In the genomic region with DNA sequence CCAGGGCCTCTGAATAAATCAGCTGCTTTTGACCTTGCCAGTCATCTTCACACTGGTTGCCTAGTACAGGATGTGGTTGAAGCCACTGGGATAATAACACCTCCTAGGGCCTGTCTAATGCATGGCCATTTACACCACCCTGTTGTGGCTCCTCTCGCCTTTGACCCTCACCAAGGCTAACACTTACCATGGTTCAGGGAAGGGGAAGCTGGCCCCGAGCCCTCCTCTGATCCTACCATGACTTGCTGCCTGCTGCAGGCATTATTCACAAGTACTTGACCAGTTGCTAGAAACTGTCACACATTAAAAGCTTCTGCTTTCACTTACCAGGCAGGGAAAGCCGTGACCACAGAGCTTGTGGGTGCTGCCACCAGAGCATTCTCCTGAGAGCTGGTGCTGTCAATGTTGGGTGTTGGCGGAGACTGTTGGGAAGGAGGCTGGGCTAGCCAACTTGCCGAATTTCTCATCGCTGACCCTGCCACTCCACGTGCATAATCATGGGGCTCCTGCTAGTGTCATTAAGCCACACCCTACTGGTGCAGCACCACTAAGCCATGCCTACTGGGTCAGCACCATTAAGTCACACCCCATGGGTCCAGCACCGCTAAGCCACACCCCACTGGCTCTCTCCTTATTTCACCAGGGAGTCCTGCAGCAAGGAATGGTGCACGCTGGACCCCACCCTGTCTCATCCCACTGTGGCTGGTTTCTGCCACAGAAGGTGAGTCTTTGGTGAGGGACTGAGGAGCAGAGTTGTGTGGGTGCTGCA, we compare ENCODE assay signal across 1 cellular context.
TF ChIP-seq lines count a peak whose summit lies in the region.

No MANE protein-coding gene starts in this region.

TF ChIP-seq in HepG2, 621 proteins besides CTCF, POLR2A, EP300 and RAD21:
- TF ChIP-seq STAG1 (CRISPR knock-in tag; IDR thresholded peaks at IDR 0.05): no peak
- TF ChIP-seq, protein P1, sequence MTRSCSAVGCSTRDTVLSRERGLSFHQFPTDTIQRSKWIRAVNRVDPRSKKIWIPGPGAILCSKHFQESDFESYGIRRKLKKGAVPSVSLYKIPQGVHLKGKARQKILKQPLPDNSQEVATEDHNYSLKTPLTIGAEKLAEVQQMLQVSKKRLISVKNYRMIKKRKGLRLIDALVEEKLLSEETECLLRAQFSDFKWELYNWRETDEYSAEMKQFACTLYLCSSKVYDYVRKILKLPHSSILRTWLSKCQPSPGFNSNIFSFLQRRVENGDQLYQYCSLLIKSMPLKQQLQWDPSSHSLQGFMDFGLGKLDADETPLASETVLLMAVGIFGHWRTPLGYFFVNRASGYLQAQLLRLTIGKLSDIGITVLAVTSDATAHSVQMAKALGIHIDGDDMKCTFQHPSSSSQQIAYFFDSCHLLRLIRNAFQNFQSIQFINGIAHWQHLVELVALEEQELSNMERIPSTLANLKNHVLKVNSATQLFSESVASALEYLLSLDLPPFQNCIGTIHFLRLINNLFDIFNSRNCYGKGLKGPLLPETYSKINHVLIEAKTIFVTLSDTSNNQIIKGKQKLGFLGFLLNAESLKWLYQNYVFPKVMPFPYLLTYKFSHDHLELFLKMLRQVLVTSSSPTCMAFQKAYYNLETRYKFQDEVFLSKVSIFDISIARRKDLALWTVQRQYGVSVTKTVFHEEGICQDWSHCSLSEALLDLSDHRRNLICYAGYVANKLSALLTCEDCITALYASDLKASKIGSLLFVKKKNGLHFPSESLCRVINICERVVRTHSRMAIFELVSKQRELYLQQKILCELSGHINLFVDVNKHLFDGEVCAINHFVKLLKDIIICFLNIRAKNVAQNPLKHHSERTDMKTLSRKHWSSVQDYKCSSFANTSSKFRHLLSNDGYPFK (CRISPR knock-in tag; IDR thresholded peaks at IDR 0.05; ENCODE audit: borderline replicate concordance): no peak
- no peak for TF ChIP-seq ZMYM2 (CRISPR knock-in tag; IDR thresholded peaks at IDR 0.05)
- TF ChIP-seq ZNF333 (CRISPR knock-in tag; IDR thresholded peaks at IDR 0.05; ENCODE audit: borderline replicate concordance): no peak
- TF ChIP-seq ZNF569 (CRISPR knock-in tag; IDR thresholded peaks at IDR 0.05; ENCODE audit: borderline replicate concordance): no peak
- TF ChIP-seq CCDC6 (CRISPR knock-in tag; IDR thresholded peaks at IDR 0.05): no peak
- no peak for TF ChIP-seq EZH2 (conservative IDR thresholded peaks at IDR 0.05; ENCODE audit: low read depth, low read length)
- TF ChIP-seq, protein P2, sequence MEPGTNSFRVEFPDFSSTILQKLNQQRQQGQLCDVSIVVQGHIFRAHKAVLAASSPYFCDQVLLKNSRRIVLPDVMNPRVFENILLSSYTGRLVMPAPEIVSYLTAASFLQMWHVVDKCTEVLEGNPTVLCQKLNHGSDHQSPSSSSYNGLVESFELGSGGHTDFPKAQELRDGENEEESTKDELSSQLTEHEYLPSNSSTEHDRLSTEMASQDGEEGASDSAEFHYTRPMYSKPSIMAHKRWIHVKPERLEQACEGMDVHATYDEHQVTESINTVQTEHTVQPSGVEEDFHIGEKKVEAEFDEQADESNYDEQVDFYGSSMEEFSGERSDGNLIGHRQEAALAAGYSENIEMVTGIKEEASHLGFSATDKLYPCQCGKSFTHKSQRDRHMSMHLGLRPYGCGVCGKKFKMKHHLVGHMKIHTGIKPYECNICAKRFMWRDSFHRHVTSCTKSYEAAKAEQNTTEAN (CRISPR knock-in tag; conservative IDR thresholded peaks at IDR 0.05): no peak
- TF ChIP-seq ZMYM4 (CRISPR knock-in tag; IDR thresholded peaks at IDR 0.05): no peak
- TF ChIP-seq ZNF768 (CRISPR knock-in tag; IDR thresholded peaks at IDR 0.05): no peak
- TF ChIP-seq, protein P3, sequence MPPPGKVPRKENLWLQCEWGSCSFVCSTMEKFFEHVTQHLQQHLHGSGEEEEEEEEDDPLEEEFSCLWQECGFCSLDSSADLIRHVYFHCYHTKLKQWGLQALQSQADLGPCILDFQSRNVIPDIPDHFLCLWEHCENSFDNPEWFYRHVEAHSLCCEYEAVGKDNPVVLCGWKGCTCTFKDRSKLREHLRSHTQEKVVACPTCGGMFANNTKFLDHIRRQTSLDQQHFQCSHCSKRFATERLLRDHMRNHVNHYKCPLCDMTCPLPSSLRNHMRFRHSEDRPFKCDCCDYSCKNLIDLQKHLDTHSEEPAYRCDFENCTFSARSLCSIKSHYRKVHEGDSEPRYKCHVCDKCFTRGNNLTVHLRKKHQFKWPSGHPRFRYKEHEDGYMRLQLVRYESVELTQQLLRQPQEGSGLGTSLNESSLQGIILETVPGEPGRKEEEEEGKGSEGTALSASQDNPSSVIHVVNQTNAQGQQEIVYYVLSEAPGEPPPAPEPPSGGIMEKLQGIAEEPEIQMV (CRISPR knock-in tag; IDR thresholded peaks at IDR 0.05; ENCODE audit: low read depth): no peak
- TF ChIP-seq, protein P4, sequence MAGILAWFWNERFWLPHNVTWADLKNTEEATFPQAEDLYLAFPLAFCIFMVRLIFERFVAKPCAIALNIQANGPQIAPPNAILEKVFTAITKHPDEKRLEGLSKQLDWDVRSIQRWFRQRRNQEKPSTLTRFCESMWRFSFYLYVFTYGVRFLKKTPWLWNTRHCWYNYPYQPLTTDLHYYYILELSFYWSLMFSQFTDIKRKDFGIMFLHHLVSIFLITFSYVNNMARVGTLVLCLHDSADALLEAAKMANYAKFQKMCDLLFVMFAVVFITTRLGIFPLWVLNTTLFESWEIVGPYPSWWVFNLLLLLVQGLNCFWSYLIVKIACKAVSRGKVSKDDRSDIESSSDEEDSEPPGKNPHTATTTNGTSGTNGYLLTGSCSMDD (CRISPR knock-in tag; IDR thresholded peaks at IDR 0.05): no peak
- no peak for TF ChIP-seq ZMYM3 (CRISPR knock-in tag; IDR thresholded peaks at IDR 0.05)
- TF ChIP-seq NONO (IDR thresholded peaks at IDR 0.05): no peak
- no peak for TF ChIP-seq NONO (CRISPR knock-in tag; conservative IDR thresholded peaks at IDR 0.05)
- TF ChIP-seq MLLT10 (CRISPR knock-in tag; IDR thresholded peaks at IDR 0.05): no peak
